In the genomic region with DNA sequence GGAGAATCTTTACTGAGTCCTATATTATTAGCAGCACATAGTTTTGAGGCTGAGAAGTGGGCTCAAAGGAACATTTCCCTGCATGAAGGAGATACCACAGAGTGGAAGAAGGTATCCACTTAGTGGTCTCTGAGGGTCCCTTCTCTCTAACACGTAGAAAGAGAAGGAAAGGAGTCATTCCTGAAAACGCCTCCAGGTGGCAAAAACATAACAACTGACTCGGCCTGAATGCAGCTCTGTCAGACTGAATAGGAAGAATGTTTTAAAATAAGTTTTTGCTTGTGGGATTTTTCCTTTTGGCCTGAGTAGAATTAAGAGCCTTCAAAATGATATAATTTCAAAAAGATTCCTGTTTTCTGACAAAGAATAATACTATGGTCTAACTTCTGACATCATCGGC, we compare ENCODE assay signal across 15 cellular contexts. TPM values are rescaled to one million over a fixed set of nuclear protein-coding genes. Genes with fewer than 3 reads are reported as not detected.
DNase-seq lines count a peak whose midpoint lies in the region; ATAC-seq and TF ChIP-seq lines count a peak whose summit lies in the region.
"Had no signal": no experiment of that assay in that cellular context is flagged by ENCODE, and none has a peak within 500 bp of the region (broad histone marks: within the 10 kb centered on the region; RNA-seq: fewer than 3 reads in every experiment).

No MANE protein-coding gene starts in this region.

- H3K4me3 ChIP-seq in BE2C (ENCODE audit: low read depth, low read length), result no peak overlapping the region
- no peak overlapping the region for H3K4me3 ChIP-seq in astrocyte of the cerebellum (ENCODE audit: low read depth, low read length)
- H3K4me3 ChIP-seq in kidney epithelial cell (ENCODE audit: low read depth, low read length), result no peak overlapping the region

- in situ Hi-C loops in astrocyte of the cerebellum (cut with HindIII; ENCODE audit: low sequenced_read_pairs), result no loop called here

- H3K27me3 ChIP-seq in BE2C (no peaks in the 10 kb centered on the region), kidney epithelial cell (ENCODE audit: control insufficient read depth, insufficient read depth, low read length) (no peaks in the 10 kb centered on the region)

- DNase-seq in BE2C, result peak; percentile 8
- peak; percentile 20 for DNase-seq in HT-29 (ENCODE audit: low spot score)
- DNase-seq in astrocyte of the cerebellum (ENCODE audit: low read depth), result no peak
- DNase-seq in kidney epithelial cell (ENCODE audit: low read depth), result no peak
- no peak for DNase-seq in germinal center (ENCODE audit: low spot score)
- DNase-seq in activated CD8-positive, alpha-beta memory T cell treated with anti-CD3 and anti-CD28 coated beads, Interleukin-2, amount 50 U/mL, for 4 hours, result no peak
- DNase-seq in natural killer cell treated with Interleukin-12 subunit alpha and Interleukin-12 subunit beta and Interleukin-15 and Interleukin-18, amount 100 ng/mL, for 72 hours (ENCODE audit: low spot score), result no peak
- DNase-seq: activated CD4-positive, alpha-beta memory T cell treated with anti-CD3 and anti-CD28 coated beads, Interleukin-2, amount 10 ng/mL, durations not matched to agents 7 days and 5 days; midbrain; NCI-H1105 treated with DMSO at 0.1 percent for 48 hours; Right ventricle myocardium superior; stimulated activated CD4-positive, alpha-beta T cell treated with anti-CD3 and anti-CD28 coated beads, Interleukin-12 subunit alpha, Interleukin-12 subunit beta, amount 100 ng/mL, for 4 hours had no signal

- no peaks in the 10 kb centered on the region for H3K4me1 Mint-ChIP-seq in natural killer cell treated with Interleukin-12 subunit alpha and Interleukin-12 subunit beta and Interleukin-15 and Interleukin-18, amount 100 ng/mL, for 72 hours (ENCODE audit: low read depth in 2 of 2)
- H3K4me1 Mint-ChIP-seq: activated CD4-positive, alpha-beta memory T cell treated with anti-CD3 and anti-CD28 coated beads, Interleukin-2, amount 10 ng/mL, durations not matched to agents 7 days and 5 days; stimulated activated memory B cell treated with anti-CD40 and anti-IgM and Interleukin-4, amounts not matched to agents 10 μg/mL and 1 μg/mL and 100 μg/mL, for 72 hours had no signal

- no peak overlapping the region for H3K27ac Mint-ChIP-seq in natural killer cell treated with Interleukin-12 subunit alpha and Interleukin-12 subunit beta and Interleukin-15 and Interleukin-18, amount 100 ng/mL, for 72 hours
- H3K27ac Mint-ChIP-seq: activated CD4-positive, alpha-beta memory T cell treated with anti-CD3 and anti-CD28 coated beads, Interleukin-2, amount 10 ng/mL, durations not matched to agents 7 days and 5 days; stimulated activated memory B cell treated with anti-CD40 and anti-IgM and Interleukin-4, amounts not matched to agents 10 μg/mL and 1 μg/mL and 100 μg/mL, for 72 hours had no signal

- TF ChIP-seq CTCF in BE2C (IDR thresholded peaks at IDR 0.05; ENCODE audit: low read depth, low read length) (peak; percentile 44), astrocyte of the cerebellum (IDR thresholded peaks at IDR 0.05; ENCODE audit: low read depth, low read length, missing control alignments) (peak; percentile 54), kidney epithelial cell (IDR thresholded peaks at IDR 0.05; ENCODE audit: insufficient read depth, low read length, poor library complexity, severe bottlenecking) (peak; percentile 43)

- H3K36me3 ChIP-seq in BE2C (no peaks in the 10 kb centered on the region), kidney epithelial cell (ENCODE audit: control insufficient read depth, insufficient read depth, low read length) (no peaks in the 10 kb centered on the region)

- no peak for ATAC-seq in GM18907 (IDR thresholded peaks at IDR 0.05; ENCODE audit: unreplicated experiment)
- no peak for ATAC-seq in natural killer cell treated with Interleukin-12 subunit alpha and Interleukin-12 subunit beta and Interleukin-15 and Interleukin-18, amount 100 ng/mL, for 72 hours
- ATAC-seq: stimulated activated memory B cell treated with anti-CD40 and anti-IgM and Interleukin-4, amounts not matched to agents 10 μg/mL and 1 μg/mL and 100 μg/mL, for 72 hours had no signal

- no peaks in the 10 kb centered on the region for H3K9me3 ChIP-seq in BE2C

- H3K9me3 Mint-ChIP-seq in natural killer cell treated with Interleukin-12 subunit alpha and Interleukin-12 subunit beta and Interleukin-15 and Interleukin-18, amount 100 ng/mL, for 72 hours, result no peaks in the 10 kb centered on the region
- H3K9me3 Mint-ChIP-seq: activated CD4-positive, alpha-beta memory T cell treated with anti-CD3 and anti-CD28 coated beads, Interleukin-2, amount 10 ng/mL, durations not matched to agents 7 days and 5 days; stimulated activated memory B cell treated with anti-CD40 and anti-IgM and Interleukin-4, amounts not matched to agents 10 μg/mL and 1 μg/mL and 100 μg/mL, for 72 hours had no signal

- H3K36me3 Mint-ChIP-seq in natural killer cell treated with Interleukin-12 subunit alpha and Interleukin-12 subunit beta and Interleukin-15 and Interleukin-18, amount 100 ng/mL, for 72 hours, result no peaks in the 10 kb centered on the region

- no peak overlapping the region for H3K4me3 Mint-ChIP-seq in natural killer cell treated with Interleukin-12 subunit alpha and Interleukin-12 subunit beta and Interleukin-15 and Interleukin-18, amount 100 ng/mL, for 72 hours
- H3K4me3 Mint-ChIP-seq: activated CD4-positive, alpha-beta memory T cell treated with anti-CD3 and anti-CD28 coated beads, Interleukin-2, amount 10 ng/mL, durations not matched to agents 7 days and 5 days; stimulated activated memory B cell treated with anti-CD40 and anti-IgM and Interleukin-4, amounts not matched to agents 10 μg/mL and 1 μg/mL and 100 μg/mL, for 72 hours had no signal

- no peaks in the 10 kb centered on the region for H3K27me3 Mint-ChIP-seq in natural killer cell treated with Interleukin-12 subunit alpha and Interleukin-12 subunit beta and Interleukin-15 and Interleukin-18, amount 100 ng/mL, for 72 hours
- H3K27me3 Mint-ChIP-seq: activated CD4-positive, alpha-beta memory T cell treated with anti-CD3 and anti-CD28 coated beads, Interleukin-2, amount 10 ng/mL, durations not matched to agents 7 days and 5 days; stimulated activated memory B cell treated with anti-CD40 and anti-IgM and Interleukin-4, amounts not matched to agents 10 μg/mL and 1 μg/mL and 100 μg/mL, for 72 hours had no signal

- no peaks in the 10 kb centered on the region for H3K4me1 ChIP-seq in BE2C

RNA-seq across cellular contexts. Expression of gene RPGR, which starts 23.3 kb away (rescaled TPM):
- polyA plus RNA-seq in BE2C (2012; ENCODE audit: insufficient read depth, insufficient read length, low read depth), result 2.7 TPM
- 3.9 and 5.7 TPM in 2 replicates for total RNA-seq in HT-29 (2014; rRNA removed; shearing (Covaris generic))
- 4.6 and 5.5 TPM in 2 replicates for total RNA-seq in kidney epithelial cell
- total RNA-seq in natural killer cell treated with Interleukin-12 subunit alpha and Interleukin-12 subunit beta and Interleukin-15 and Interleukin-18, amount 100 ng/mL, for 72 hours, result 10 to 100 TPM; 11.4 to 12.3 TPM

RNA-seq across cellular contexts. Expression of gene OTC, which starts 48.4 kb away (rescaled TPM):
- polyA plus RNA-seq in BE2C (2012; ENCODE audit: insufficient read depth, insufficient read length, low read depth), result 0.80 TPM
- total RNA-seq in HT-29 (2014; rRNA removed; shearing (Covaris generic)), result not detected in 2 replicates
- not detected in 2 replicates for total RNA-seq in kidney epithelial cell
- total RNA-seq in natural killer cell treated with Interleukin-12 subunit alpha and Interleukin-12 subunit beta and Interleukin-15 and Interleukin-18, amount 100 ng/mL, for 72 hours, result not detected
- total RNA-seq: activated CD4-positive, alpha-beta memory T cell treated with anti-CD3 and anti-CD28 coated beads, Interleukin-2, amount 10 ng/mL, durations not matched to agents 7 days and 5 days; H4; Right ventricle myocardium superior had no signal

Comparison
In these comparisons a context has a peak if more than half of its experiments do, and no peak if none do; other contexts are left out.
1. DNase-seq: peak in BE2C (single experiment) and HT-29 (single experiment); none in astrocyte of the cerebellum (single experiment), kidney epithelial cell (single experiment), germinal center (single experiment), activated CD8-positive, alpha-beta memory T cell treated with anti-CD3 and anti-CD28 coated beads, Interleukin-2, amount 50 U/mL, for 4 hours (single experiment) and natural killer cell treated with Interleukin-12 subunit alpha and Interleukin-12 subunit beta and Interleukin-15 and Interleukin-18, amount 100 ng/mL, for 72 hours (single experiment).
2. Peak in every context shown above with its lines, with median percentiles within 50 percentile points of each other: CTCF ChIP-seq.